Comparison of ENCODE assay signal across 12 cellular contexts in genomic region chr2:241000831-241001321, GRCh38. TPM values are rescaled to one million over a fixed set of nuclear protein-coding genes. Genes with fewer than 3 reads are reported as not detected.
DNase-seq lines count a peak whose midpoint lies in the region; ATAC-seq and TF ChIP-seq lines count a peak whose summit lies in the region.
"Had no signal": no experiment of that assay in that cellular context is flagged by ENCODE, and none has a peak within 500 bp of the region (broad histone marks: within the 10 kb centered on the region; RNA-seq: fewer than 3 reads in every experiment).

No MANE protein-coding gene starts in this region.

- ATAC-seq in GM21528 (IDR thresholded peaks at IDR 0.05; ENCODE audit: low FRiP score, unreplicated experiment): no peak
- ATAC-seq: heart left ventricle had no signal

- intact Hi-C loops in prostate gland (cut with DNase I): no loop called here
- intact Hi-C loops in uterus (cut with DNase I; ENCODE audit: low total_unique reads): no loop called here

- DNase-seq in DMS153 (lab: John Stamatoyannopoulos, UW) (peak; percentile 29), DMS153 treated with DMSO at 0.1 percent for 48 hours (lab: John Stamatoyannopoulos, UW; ENCODE audit: unreplicated experiment) (no peak), DMS53 (lab: John Stamatoyannopoulos, UW) (peak; percentile 78), epithelial cell of proximal tubule (ENCODE audit: low read depth) (no peak), prostate gland (ENCODE audit: low spot score) (peak; percentile 4), NCI-H446 treated with DMSO at 0.1 percent for 48 hours (lab: John Stamatoyannopoulos, UW) (no peak), uterus (no peak)
- DNase-seq: DMS 273 treated with DMSO at 0.1 percent for 48 hours, MG63 had no signal

- H3K36me3 ChIP-seq in prostate gland: no peaks in the 10 kb centered on the region
- H3K36me3 ChIP-seq in uterus: no peaks in the 10 kb centered on the region

- H3K27me3 ChIP-seq in prostate gland (replicated peaks; ENCODE audit: insufficient read depth): no peaks in the 10 kb centered on the region
- H3K27me3 ChIP-seq in uterus: no peaks in the 10 kb centered on the region
- H3K27me3 ChIP-seq: MG63 had no signal

- peak overlapping the region; percentile 11 for H3K4me3 ChIP-seq in epithelial cell of proximal tubule (ENCODE audit: low read depth, low read length)
- no peak overlapping the region for H3K4me3 ChIP-seq in prostate gland
- H3K4me3 ChIP-seq in uterus: no peak overlapping the region
- H3K4me3 ChIP-seq: MG63 had no signal

- TF ChIP-seq CTCF in epithelial cell of proximal tubule (conservative IDR thresholded peaks at IDR 0.05; ENCODE audit: low read depth, low read length) (no peak), prostate gland (IDR thresholded peaks at IDR 0.05) (no peak), uterus (IDR thresholded peaks at IDR 0.05) (no peak)

- H3K4me1 ChIP-seq in prostate gland (replicated peaks): peaks cover 18% of the 10 kb centered on the region
- peaks cover 5 to 16% of the 10 kb centered on the region in 2 donors for H3K4me1 ChIP-seq in uterus

- WGBS in prostate gland: 78% methylated on average over 9 of the region's 9 CpGs

- H3K9me3 ChIP-seq in prostate gland: no peaks in the 10 kb centered on the region
- H3K9me3 ChIP-seq in uterus: peaks cover 0 to 17% of the 10 kb centered on the region in 2 donors

- TF ChIP-seq POLR2A in prostate gland (IDR thresholded peaks at IDR 0.05) (no peak), uterus (IDR thresholded peaks at IDR 0.05) (no peak)

- H3K27ac ChIP-seq in prostate gland (peak overlapping the region in 1 of 2 donors; percentile 91), uterus (no peak overlapping the region)
- H3K27ac ChIP-seq: 22Rv1, heart left ventricle had no signal

RNA-seq across cellular contexts. Expression of gene SNED1, which starts 2.5 kb away (rescaled TPM):
- 0.22 and 0.29 TPM in 2 replicates for total RNA-seq in epithelial cell of proximal tubule
- 100 to 1,000 TPM in 1 of 2 donors, 10 to 100 TPM in 1; 32.0 to 115 TPM for total RNA-seq in prostate gland
- total RNA-seq in uterus: 10 to 100 TPM; 18.5 to 87.1 (median 21.9) TPM

Comparison
In these comparisons a context has a peak if more than half of its experiments do, and no peak if none do; other contexts are left out.
1. DNase-seq: peak in DMS153 (single experiment), DMS53 (single experiment) and prostate gland (single experiment); none in DMS153 treated with DMSO at 0.1 percent for 48 hours (single experiment), epithelial cell of proximal tubule (single experiment), NCI-H446 treated with DMSO at 0.1 percent for 48 hours (single experiment) and uterus (0 of 2).
2. RNA of gene SNED1, which starts 2.5 kb away (total RNA-seq): 32.0 to 115 TPM in prostate gland and 18.5 to 87.1 TPM in uterus; 0.22 to 0.29 TPM in epithelial cell of proximal tubule; every median in the first group is over 10 times any median in the second.